Comparison of ENCODE assay signal across 1 cellular context in genomic region chr3:124745092-124745491, GRCh38.
TF ChIP-seq lines count a peak whose summit lies in the region.

No MANE protein-coding gene starts in this region.

TF ChIP-seq in WTC11, 78 proteins besides CTCF, POLR2A, EP300 and RAD21:
- TF ChIP-seq ZNF121 (CRISPR knock-in tag; IDR thresholded peaks at IDR 0.05) (no peak), ATF2 (CRISPR knock-in tag; IDR thresholded peaks at IDR 0.05; ENCODE audit: borderline replicate concordance, low read depth) (no peak), MYBL2 (CRISPR knock-in tag; IDR thresholded peaks at IDR 0.05) (no peak), PREB (CRISPR knock-in tag; IDR thresholded peaks at IDR 0.05; ENCODE audit: borderline replicate concordance) (no peak), NR3C1 (CRISPR knock-in tag; conservative IDR thresholded peaks at IDR 0.05; ENCODE audit: low read depth) (no peak), CDX4 (CRISPR knock-in tag; IDR thresholded peaks at IDR 0.05; ENCODE audit: borderline replicate concordance) (no peak), USF1 (CRISPR knock-in tag; IDR thresholded peaks at IDR 0.05) (no peak), NR2C2 (CRISPR knock-in tag; IDR thresholded peaks at IDR 0.05) (no peak), ATF3 (CRISPR knock-in tag; conservative IDR thresholded peaks at IDR 0.05) (no peak), ZNF263 (CRISPR knock-in tag; IDR thresholded peaks at IDR 0.05; ENCODE audit: low read depth) (no peak), EMX1 (CRISPR knock-in tag; IDR thresholded peaks at IDR 0.05) (no peak), PRRX2 (CRISPR knock-in tag; IDR thresholded peaks at IDR 0.05) (no peak)
